Comparison of ENCODE assay signal across 22 cellular contexts in genomic region chr3:194354315-194354714, GRCh38. TPM values are rescaled to one million over a fixed set of nuclear protein-coding genes. Genes with fewer than 3 reads are reported as not detected.
DNase-seq lines count a peak whose midpoint lies in the region; ATAC-seq, FAIRE-seq and TF ChIP-seq lines count a peak whose summit lies in the region.
"Had no signal": no experiment of that assay in that cellular context is flagged by ENCODE, and none has a peak within 500 bp of the region (broad histone marks: within the 10 kb centered on the region; RNA-seq: fewer than 3 reads in every experiment).

No MANE protein-coding gene starts in this region.

- H3K79me2 ChIP-seq in HepG2 (ENCODE audit: insufficient read depth, low read length), result no peaks in the 10 kb centered on the region

- H3K36me3 ChIP-seq in HepG2 (replicated peaks in 1 of 2; ENCODE audit: control insufficient read depth in 1 of 2, insufficient read depth in 2 of 2, low read length in 2 of 2) (no peaks in the 10 kb centered on the region), right lobe of liver (no peaks in the 10 kb centered on the region), neuronal stem cell (replicated peaks in 1 of 2; ENCODE audit: control insufficient read depth in 2 of 2, insufficient read depth in 2 of 2, low read length in 2 of 2) (no peaks in the 10 kb centered on the region), Caco-2 (ENCODE audit: control insufficient read depth, insufficient read depth, low read length) (no peaks in the 10 kb centered on the region)

- H3K79me1 ChIP-seq in neuronal stem cell (ENCODE audit: low read depth, low read length), result peaks cover 2% of the 10 kb centered on the region

- TF ChIP-seq EP300 in HepG2 (IDR thresholded peaks at IDR 0.05; ENCODE audit: low read depth in 2 of 2, low read length in 2 of 2) (no peak), HepG2 (CRISPR knock-in tag; IDR thresholded peaks at IDR 0.05; ENCODE audit: borderline replicate concordance) (no peak)

- DNase-seq in HepG2 (ENCODE audit: low spot score) (no peak), right lobe of liver (no peak), neuronal stem cell (ENCODE audit: low spot score) (no peak), Caco-2 (no peak), NCI-H510A (lab: John Stamatoyannopoulos, UW) (no peak)
- DNase-seq: 8988T; C1 segment of cervical spinal cord; CD4-positive, CD25-positive, alpha-beta regulatory T cell; CD8-positive, alpha-beta memory T cell; COR-L47; DMS79 treated with DMSO at 0.1 percent for 48 hours; EL; H9 had no signal

- H2AFZ ChIP-seq in HepG2 (ENCODE audit: low read length) (no peak overlapping the region), neuronal stem cell (ENCODE audit: low read length) (no peak overlapping the region)

- TF ChIP-seq RAD21 in HepG2 (CRISPR knock-in tag; IDR thresholded peaks at IDR 0.05), result no peak

- H3K23ac ChIP-seq in neuronal stem cell (ENCODE audit: low read depth, low read length, poor library complexity), result no peak overlapping the region

- POLR2A ChIA-PET in HepG2 (lab: Yijun Ruan, JAX) (no interaction called here), Caco-2 (lab: Charles Lee) (no interaction called here)

- no peak overlapping the region for H4K91ac ChIP-seq in neuronal stem cell (ENCODE audit: low read depth, low read length, poor library complexity)

- H3K4me3 Mint-ChIP-seq in Caco-2 (ENCODE audit: unreplicated experiment), result no peak overlapping the region
- H3K4me3 Mint-ChIP-seq: CD4-positive, CD25-positive, alpha-beta regulatory T cell; CD8-positive, alpha-beta memory T cell; H9 had no signal

- TF ChIP-seq CTCF in HepG2 (CRISPR knock-in tag; IDR thresholded peaks at IDR 0.05) (no peak), right lobe of liver (IDR thresholded peaks at IDR 0.05) (no peak), VCaP (conservative IDR thresholded peaks at IDR 0.05) (no peak), Caco-2 (IDR thresholded peaks at IDR 0.05; ENCODE audit: insufficient read depth in 1 of 2, low read depth in 1 of 2, low read length in 1 of 2, severe bottlenecking in 1 of 2, unreplicated experiment in 1 of 2) (no peak)

- no peak overlapping the region for H3K18ac ChIP-seq in neuronal stem cell (ENCODE audit: low read length)

- H4K8ac ChIP-seq in neuronal stem cell (ENCODE audit: low read depth, low read length), result no peak overlapping the region

- H4K20me1 ChIP-seq in HepG2 (ENCODE audit: insufficient read depth, low read length), result no peaks in the 10 kb centered on the region

- no peaks in the 10 kb centered on the region for H3K4me1 Mint-ChIP-seq in Caco-2 (ENCODE audit: low read depth, unreplicated experiment)
- H3K4me1 Mint-ChIP-seq: CD4-positive, CD25-positive, alpha-beta regulatory T cell; CD8-positive, alpha-beta memory T cell had no signal

- no peaks in the 10 kb centered on the region for H3K27me3 Mint-ChIP-seq in Caco-2 (ENCODE audit: insufficient read depth, unreplicated experiment)

- H3K36me3 Mint-ChIP-seq in Caco-2 (ENCODE audit: insufficient read depth, unreplicated experiment), result no peaks in the 10 kb centered on the region
- H3K36me3 Mint-ChIP-seq: CD4-positive, CD25-positive, alpha-beta regulatory T cell; CD8-positive, alpha-beta memory T cell had no signal

- peak overlapping the region; percentile 47 for H2AK5ac ChIP-seq in neuronal stem cell (ENCODE audit: low read depth, low read length)

- H3K4me1 ChIP-seq in HepG2 (ENCODE audit: insufficient read depth, low read length) (peaks cover 24% of the 10 kb centered on the region), right lobe of liver (peaks cover 0 to 3% (median 0%) of the 10 kb centered on the region in 4 donors), neuronal stem cell (ENCODE audit: control insufficient read depth in 2 of 2, insufficient read depth in 1 of 2, low read depth in 1 of 2, low read length in 2 of 2) (peaks cover 0 to 9% of the 10 kb centered on the region in 2 donors), Caco-2 (no peaks in the 10 kb centered on the region)

- H2BK15ac ChIP-seq in neuronal stem cell (ENCODE audit: low read length), result peak overlapping the region; percentile 40

- H3K4ac ChIP-seq in neuronal stem cell (ENCODE audit: low read length), result no peak overlapping the region

- H3K9me3 ChIP-seq in HepG2 (ENCODE audit: low read length) (no peaks in the 10 kb centered on the region), right lobe of liver (no peaks in the 10 kb centered on the region), neuronal stem cell (replicated peaks in 1 of 2; ENCODE audit: control insufficient read depth in 2 of 2, insufficient read depth in 1 of 2, low read depth in 1 of 2, low read length in 2 of 2) (peaks cover 0 to 3% of the 10 kb centered on the region in 2 donors), Caco-2 (no peaks in the 10 kb centered on the region)

- ATAC-seq in HepG2, result no peak
- ATAC-seq in right lobe of liver, result no peak
- no peak for ATAC-seq in HG02852 (IDR thresholded peaks at IDR 0.05; ENCODE audit: unreplicated experiment)
- ATAC-seq: GM12878 had no signal

- CTCF ChIA-PET in HepG2 (lab: Yijun Ruan, JAX; ENCODE audit: low intra/inter-chr PET ratio, low total read pairs), result no interaction called here
- CTCF ChIA-PET in Caco-2 (lab: Charles Lee), result no interaction called here

- H3K4me3 ChIP-seq in HepG2 (replicated peaks in 1 of 3; ENCODE audit: insufficient read depth in 1 of 3, low read depth in 2 of 3, low read length in 3 of 3), result no peak overlapping the region
- no peak overlapping the region for H3K4me3 ChIP-seq in right lobe of liver
- peak overlapping the region in 1 of 2 donors; percentile 46 for H3K4me3 ChIP-seq in neuronal stem cell (ENCODE audit: low read length in 2 of 2)
- H3K4me3 ChIP-seq in Caco-2 (ENCODE audit: low read depth, low read length), result no peak overlapping the region
- H3K4me3 ChIP-seq: GM12878 had no signal

- H2BK120ac ChIP-seq in neuronal stem cell (ENCODE audit: low read depth, low read length), result no peak overlapping the region

- H2BK5ac ChIP-seq in neuronal stem cell (ENCODE audit: low read length), result no peak overlapping the region

- no peaks in the 10 kb centered on the region for H3K9me3 Mint-ChIP-seq in Caco-2 (ENCODE audit: unreplicated experiment)
- H3K9me3 Mint-ChIP-seq: CD4-positive, CD25-positive, alpha-beta regulatory T cell; CD8-positive, alpha-beta memory T cell; H9 had no signal

- WGBS in HepG2 (ENCODE audit: low lambda C conversion rate), result 20% methylated on average over 1 of the region's 2 CpGs
- no CpG with 5 or more reads among the region's 2 CpGs for WGBS in right lobe of liver (ENCODE audit: insufficient coverage, low coverage, low lambda C conversion rate, missing lambda C conversion rate)
- no CpG with 5 or more reads among the region's 2 CpGs for WGBS in neuronal stem cell (ENCODE audit: extremely low coverage in 2 of 2, insufficient read length in 2 of 2, insufficient replicate concordance in 1 of 2), 2 donors

- H2BK12ac ChIP-seq in neuronal stem cell (ENCODE audit: low read length), result no peak overlapping the region

- H3K14ac ChIP-seq in neuronal stem cell (ENCODE audit: low read length), result no peak overlapping the region

- in situ Hi-C loops in HepG2 (cut with HindIII; ENCODE audit: extremely low pct_ligation_motif_present, low pct_unique_long_range_greater_than_20kb), result no loop called here

- H3K4me2 ChIP-seq in HepG2 (ENCODE audit: low read depth, low read length) (no peak overlapping the region), neuronal stem cell (ENCODE audit: insufficient read depth, low read length, poor library complexity, severe bottlenecking) (no peak overlapping the region)

- H3K27ac Mint-ChIP-seq in Caco-2 (ENCODE audit: unreplicated experiment), result no peak overlapping the region
- H3K27ac Mint-ChIP-seq: CD4-positive, CD25-positive, alpha-beta regulatory T cell; CD8-positive, alpha-beta memory T cell; H9 had no signal

- H3K27me3 ChIP-seq in HepG2 (ENCODE audit: control insufficient read depth in 1 of 2, insufficient read depth in 2 of 2, low read length in 2 of 2) (peaks cover 3 to 21% of the 10 kb centered on the region in 2 experiments; a peak in 3 of 5 replicates), right lobe of liver (no peaks in the 10 kb centered on the region), neuronal stem cell (ENCODE audit: control insufficient read depth in 3 of 3, insufficient read depth in 3 of 3, low read depth in 1 of 3, low read length in 3 of 3) (peaks cover 0 to 39% (median 0%) of the 10 kb centered on the region in 3 experiments), Caco-2 (replicated peaks; ENCODE audit: control insufficient read depth, insufficient read depth, low read length) (no peaks in the 10 kb centered on the region)

- H3K27ac ChIP-seq in HepG2 (ENCODE audit: extremely low read length, insufficient read depth, low read length), result no peak overlapping the region
- H3K27ac ChIP-seq in right lobe of liver, result no peak overlapping the region
- peak overlapping the region; percentile 72; the same call in 1 of the 2 replicates for H3K27ac ChIP-seq in VCaP
- H3K27ac ChIP-seq in neuronal stem cell (replicated peaks; ENCODE audit: low read length), result no peak overlapping the region

- BruUV-seq in HepG2 (replicated peaks; lab: Mats Ljungman, UMichigan), result no TSS peak
- no TSS peak for BruUV-seq in Caco-2 (replicated peaks; lab: Mats Ljungman, UMichigan)

- no peak for FAIRE-seq in HepG2 (lab: Jason Lieb, UNC)
- FAIRE-seq: D721Med, GM12878, GM19239, H1 had no signal

- intact Hi-C loops in HepG2 (cut with micrococcal nuclease; ENCODE audit: unreplicated experiment) (loop anchor here (5.0 kb wide), 1 partner anchor 43 kb away; the partner anchor contains the start of gene GP5), right lobe of liver (cut with DNase I) (no loop called here), Caco-2 (cut with micrococcal nuclease; ENCODE audit: unreplicated experiment) (no loop called here)

- TF ChIP-seq POLR2A in HepG2 (IDR thresholded peaks at IDR 0.05; ENCODE audit: insufficient read depth in 1 of 2, low read depth in 2 of 2, low read length in 2 of 2) (no peak), right lobe of liver (IDR thresholded peaks at IDR 0.05) (no peak)

- H3K9ac ChIP-seq in HepG2 (ENCODE audit: insufficient read depth, low read depth, low read length), result no peak overlapping the region
- H3K9ac ChIP-seq in neuronal stem cell (ENCODE audit: low read depth, low read length, poor library complexity), result no peak overlapping the region

RNA-seq across cellular contexts. Expression of gene CPN2, which starts 3.2 kb away (rescaled TPM):
- total RNA-seq in HepG2 (2016; rRNA removed; fragmentation: Illumina TruSeq; extraction: Trizol) (16.3 and 27.7 TPM in 2 replicates), right lobe of liver (100 to 1,000 TPM; 173 to 307 (median 202) TPM), Caco-2 (2022) (not detected in 2 replicates)
- total RNA-seq in HepG2 (2016; cell fraction: cytosol; rRNA removed; fragmentation: Illumina TruSeq; extraction: Trizol; ENCODE audit: low read depth), result 4.8 and 4.9 TPM in 2 replicates
- 11.8 and 26.8 TPM in 2 replicates for total RNA-seq in HepG2 (2016; cell fraction: insoluble cytoplasmic fraction; rRNA removed; fragmentation: Illumina TruSeq; extraction: Trizol)
- total RNA-seq in HepG2 (2016; cell fraction: membrane; rRNA removed; fragmentation: Illumina TruSeq; extraction: Trizol), result 14.4 and 15.6 TPM in 2 replicates
- total RNA-seq in HepG2 (2016; cell fraction: nucleus; rRNA removed; fragmentation: Illumina TruSeq; extraction: Trizol), result 34.1 and 42.6 TPM in 2 replicates
- polyA plus RNA-seq in HepG2 (2011; rRNA removed), result 26.7 and 29.3 TPM in 2 replicates
- 12.6 and 16.6 TPM in 2 replicates for polyA plus RNA-seq in HepG2 (2011; cell fraction: cytosol; rRNA removed)
- 18.2 and 18.5 TPM in 2 replicates for polyA plus RNA-seq in HepG2 (2011; cell fraction: nucleus; rRNA removed)
- 19.0 and 20.2 TPM in 2 replicates for polyA plus RNA-seq in HepG2 (2012)
- polyA plus RNA-seq in HepG2 (2016; cell fraction: cytosol; fragmentation: Illumina TruSeq; extraction: Trizol; ENCODE audit: low read depth), result 8.8 and 9.3 TPM in 2 replicates
- polyA plus RNA-seq in HepG2 (2016; cell fraction: insoluble cytoplasmic fraction; fragmentation: Illumina TruSeq; extraction: Trizol; ENCODE audit: low read depth), result 27.5 and 38.0 TPM in 2 replicates
- 18.2 and 23.6 TPM in 2 replicates for polyA plus RNA-seq in HepG2 (2016; cell fraction: membrane; fragmentation: Illumina TruSeq; extraction: Trizol; ENCODE audit: low read depth)
- 100 and 101 TPM in 2 replicates for polyA plus RNA-seq in HepG2 (2016; cell fraction: nucleus; fragmentation: Illumina TruSeq; extraction: Trizol; ENCODE audit: insufficient read depth, low read depth)
- polyA minus RNA-seq in HepG2 (2011; rRNA and poly(A)+ RNA removed; ENCODE audit: low replicate concordance), result 66.5 TPM in 1 of 2 replicates, not detected in the other
- polyA minus RNA-seq in HepG2 (2011; cell fraction: cytosol; rRNA and poly(A)+ RNA removed), result 19.2 and 22.2 TPM in 2 replicates
- polyA minus RNA-seq in HepG2 (2011; cell fraction: nucleus; rRNA and poly(A)+ RNA removed), result 6.3 and 7.8 TPM in 2 replicates
- not detected for polyA plus RNA-seq in neuronal stem cell (2013, experiment 1 of 2)
- polyA plus RNA-seq in neuronal stem cell (2013, experiment 2 of 2), result not detected
- total RNA-seq: A673; CD4-positive, CD25-positive, alpha-beta regulatory T cell; CD8-positive, alpha-beta memory T cell; G401; GM12878; H1; H9 had no signal
- polyA plus RNA-seq: AG04450; CD4-positive, CD25-positive, alpha-beta regulatory T cell; CD8-positive, alpha-beta memory T cell; GM12878 had no signal

RNA-seq across cellular contexts. Expression of gene LRRC15, which starts 15.2 kb away (rescaled TPM):
- not detected in 2 replicates for total RNA-seq in HepG2 (2016; rRNA removed; fragmentation: Illumina TruSeq; extraction: Trizol)
- total RNA-seq in HepG2 (2016; cell fraction: cytosol; rRNA removed; fragmentation: Illumina TruSeq; extraction: Trizol; ENCODE audit: low read depth), result not detected in 2 replicates
- total RNA-seq in HepG2 (2016; cell fraction: insoluble cytoplasmic fraction; rRNA removed; fragmentation: Illumina TruSeq; extraction: Trizol), result not detected in 2 replicates
- not detected in 2 replicates for total RNA-seq in HepG2 (2016; cell fraction: membrane; rRNA removed; fragmentation: Illumina TruSeq; extraction: Trizol)
- total RNA-seq in HepG2 (2016; cell fraction: nucleus; rRNA removed; fragmentation: Illumina TruSeq; extraction: Trizol), result not detected in 2 replicates
- polyA plus RNA-seq in HepG2 (2011; rRNA removed), result not detected in 2 replicates
- polyA plus RNA-seq in HepG2 (2011; cell fraction: cytosol; rRNA removed), result not detected in 2 replicates
- polyA plus RNA-seq in HepG2 (2011; cell fraction: nucleus; rRNA removed), result not detected in 2 replicates
- polyA plus RNA-seq in HepG2 (2012), result not detected in 2 replicates
- polyA plus RNA-seq in HepG2 (2016; cell fraction: cytosol; fragmentation: Illumina TruSeq; extraction: Trizol; ENCODE audit: low read depth), result not detected in 2 replicates
- not detected in 2 replicates for polyA plus RNA-seq in HepG2 (2016; cell fraction: insoluble cytoplasmic fraction; fragmentation: Illumina TruSeq; extraction: Trizol; ENCODE audit: low read depth)
- polyA plus RNA-seq in HepG2 (2016; cell fraction: membrane; fragmentation: Illumina TruSeq; extraction: Trizol; ENCODE audit: low read depth), result not detected in 2 replicates
- not detected in 2 replicates for polyA plus RNA-seq in HepG2 (2016; cell fraction: nucleus; fragmentation: Illumina TruSeq; extraction: Trizol; ENCODE audit: insufficient read depth, low read depth)
- polyA minus RNA-seq in HepG2 (2011; rRNA and poly(A)+ RNA removed; ENCODE audit: low replicate concordance), result 0.05 TPM in 1 of 2 replicates, not detected in the other
- not detected in 2 replicates for polyA minus RNA-seq in HepG2 (2011; cell fraction: cytosol; rRNA and poly(A)+ RNA removed)
- not detected in 2 replicates for polyA minus RNA-seq in HepG2 (2011; cell fraction: nucleus; rRNA and poly(A)+ RNA removed)
- under 1 TPM in 5 of 6 experiments, not detected in 1; 0.07 to 0.37 (median 0.09) TPM for total RNA-seq in right lobe of liver
- polyA plus RNA-seq in neuronal stem cell (2013, experiment 1 of 2), result 0.01 TPM
- polyA plus RNA-seq in neuronal stem cell (2013, experiment 2 of 2), result 0.01 TPM
- total RNA-seq in Caco-2 (2022), result 0.09 and 0.16 TPM in 2 replicates
- total RNA-seq: A673; CD4-positive, CD25-positive, alpha-beta regulatory T cell; CD8-positive, alpha-beta memory T cell; GM12878 had no signal
- polyA plus RNA-seq: CD4-positive, CD25-positive, alpha-beta regulatory T cell; CD8-positive, alpha-beta memory T cell; GM12878 had no signal

RNA-seq across cellular contexts. Expression of gene GP5, which starts 44.8 kb away (rescaled TPM):
- total RNA-seq in HepG2 (2016; rRNA removed; fragmentation: Illumina TruSeq; extraction: Trizol), result not detected in 2 replicates
- not detected in 2 replicates for total RNA-seq in HepG2 (2016; cell fraction: cytosol; rRNA removed; fragmentation: Illumina TruSeq; extraction: Trizol; ENCODE audit: low read depth)
- not detected in 2 replicates for total RNA-seq in HepG2 (2016; cell fraction: insoluble cytoplasmic fraction; rRNA removed; fragmentation: Illumina TruSeq; extraction: Trizol)
- not detected in 2 replicates for total RNA-seq in HepG2 (2016; cell fraction: membrane; rRNA removed; fragmentation: Illumina TruSeq; extraction: Trizol)
- total RNA-seq in HepG2 (2016; cell fraction: nucleus; rRNA removed; fragmentation: Illumina TruSeq; extraction: Trizol), result not detected in 2 replicates
- 0.01 TPM in 1 of 2 replicates, not detected in the other for polyA plus RNA-seq in HepG2 (2011; rRNA removed)
- polyA plus RNA-seq in HepG2 (2011; cell fraction: cytosol; rRNA removed), result 0.01 TPM in 1 of 2 replicates, not detected in the other
- 0.07 TPM in 1 of 2 replicates, not detected in the other for polyA plus RNA-seq in HepG2 (2011; cell fraction: nucleus; rRNA removed)
- not detected in 2 replicates for polyA plus RNA-seq in HepG2 (2012)
- polyA plus RNA-seq in HepG2 (2016; cell fraction: cytosol; fragmentation: Illumina TruSeq; extraction: Trizol; ENCODE audit: low read depth), result not detected in 2 replicates
- not detected in 2 replicates for polyA plus RNA-seq in HepG2 (2016; cell fraction: insoluble cytoplasmic fraction; fragmentation: Illumina TruSeq; extraction: Trizol; ENCODE audit: low read depth)
- polyA plus RNA-seq in HepG2 (2016; cell fraction: membrane; fragmentation: Illumina TruSeq; extraction: Trizol; ENCODE audit: low read depth), result not detected in 2 replicates
- polyA plus RNA-seq in HepG2 (2016; cell fraction: nucleus; fragmentation: Illumina TruSeq; extraction: Trizol; ENCODE audit: insufficient read depth, low read depth), result not detected in 2 replicates
- 0.04 TPM in 1 of 2 replicates, not detected in the other for polyA minus RNA-seq in HepG2 (2011; rRNA and poly(A)+ RNA removed; ENCODE audit: low replicate concordance)
- not detected in 2 replicates for polyA minus RNA-seq in HepG2 (2011; cell fraction: cytosol; rRNA and poly(A)+ RNA removed)
- 0.25 and 0.39 TPM in 2 replicates for polyA minus RNA-seq in HepG2 (2011; cell fraction: nucleus; rRNA and poly(A)+ RNA removed)
- total RNA-seq in right lobe of liver, result under 1 TPM in 4 of 6 experiments, not detected in 2; 0.07 to 0.23 (median 0.16) TPM
- polyA plus RNA-seq in neuronal stem cell (2013, experiment 1 of 2), result 0.03 TPM
- polyA plus RNA-seq in neuronal stem cell (2013, experiment 2 of 2), result 0.01 TPM
- total RNA-seq in Caco-2 (2022), result 0.12 and 0.25 TPM in 2 replicates
- total RNA-seq: G401, GM12878, H9 had no signal
- polyA plus RNA-seq: GM12878 had no signal
